In the genomic region with DNA sequence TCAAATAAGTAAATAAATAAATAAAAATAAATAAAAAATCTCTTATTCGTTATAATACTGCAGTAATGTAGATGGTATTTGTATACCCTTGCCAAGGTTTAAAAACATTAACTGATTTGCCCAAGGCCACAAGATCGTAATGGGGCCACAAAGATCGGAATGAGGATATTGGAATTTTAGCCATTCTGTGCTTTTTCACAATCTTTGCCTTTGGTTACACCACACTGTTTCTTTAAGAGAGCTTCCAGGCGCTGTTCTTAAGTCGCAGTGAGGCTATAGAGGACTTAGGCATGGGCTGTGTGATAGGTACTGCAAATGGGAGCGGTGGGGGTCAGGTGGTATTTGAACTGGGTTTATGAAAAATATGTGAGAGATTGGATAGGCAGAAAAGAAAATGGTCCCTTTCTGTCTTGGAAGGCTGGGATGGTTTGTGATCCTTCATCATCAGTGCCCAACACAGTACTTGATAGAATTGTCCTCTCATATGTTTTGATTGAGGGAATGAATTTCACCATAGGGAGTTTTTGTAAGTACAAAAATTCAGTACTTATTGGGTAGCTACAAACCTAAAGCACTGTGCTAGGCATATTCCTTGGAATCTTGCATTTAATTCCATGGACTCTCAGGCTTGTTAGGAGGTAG, we compare ENCODE assay signal across 8 cellular contexts.
A peak's percentile ranks its signal among the peaks of the same experiment; 100 is the strongest.
DNase-seq lines count a peak whose midpoint lies in the region; ATAC-seq and TF ChIP-seq lines count a peak whose summit lies in the region.

No MANE protein-coding gene starts in this region.

- H3K27ac ChIP-seq in HUES48 (ENCODE audit: low read depth, low read length) (no peak overlapping the region), mucosa of rectum (ENCODE audit: low read depth in 2 of 2, low read length in 2 of 2) (no peak overlapping the region)

- H3K27me3 ChIP-seq in HUES48 (ENCODE audit: control insufficient read depth, insufficient read depth, low read length) = no peaks in the 10 kb centered on the region
- H3K27me3 ChIP-seq in mucosa of rectum (ENCODE audit: control insufficient read depth in 2 of 2, insufficient read depth in 2 of 2, low read length in 2 of 2) = no peaks in the 10 kb centered on the region

- H3K4me3 ChIP-seq in AG09309 (ENCODE audit: control insufficient read depth, low read depth, low read length) (peak overlapping the region; percentile 88), HUES48 (ENCODE audit: low read depth, low read length) (peak overlapping the region; percentile 75), cardiac fibroblast (replicated peaks in 1 of 2; ENCODE audit: low read depth in 2 of 2, low read length in 2 of 2) (peak overlapping the region; percentile 83 to 84), mucosa of rectum (ENCODE audit: low read length in 2 of 2) (peak overlapping the region; percentile 34 to 65)

- DNase-seq in AG09309 (ENCODE audit: low read depth) (no peak), cardiac fibroblast (ENCODE audit: low read depth in 2 of 2) (peak in 1 of 2 donors; percentile 14), medulla oblongata (ENCODE audit: extremely low spot score) (no peak), dedifferentiated amniotic fluid mesenchymal stem cell (ENCODE audit: extremely low spot score) (no peak), NCI-H187 (lab: John Stamatoyannopoulos, UW) (no peak)

- no peak for ATAC-seq in HG02870 (IDR thresholded peaks at IDR 0.05; ENCODE audit: unreplicated experiment)

- TF ChIP-seq CTCF in AG09309 (IDR thresholded peaks at IDR 0.05; ENCODE audit: control insufficient read depth, insufficient read depth, low read depth, low read length, missing control alignments) (no peak), cardiac fibroblast (IDR thresholded peaks at IDR 0.05; ENCODE audit: low read depth, low read length) (no peak)

- H3K36me3 ChIP-seq in HUES48 (ENCODE audit: control insufficient read depth, insufficient read depth, low read length) (peaks cover 18% of the 10 kb centered on the region; the same call in 1 of the 2 replicates), mucosa of rectum (ENCODE audit: control insufficient read depth in 2 of 2, insufficient read depth in 2 of 2, low read length in 2 of 2) (peaks cover 0 to 2% of the 10 kb centered on the region in 2 donors)

- H3K9ac ChIP-seq in HUES48 (ENCODE audit: low read depth, low read length) (peak overlapping the region; percentile 30; the same call in 1 of the 2 replicates), mucosa of rectum (ENCODE audit: low read depth in 1 of 2, low read length in 2 of 2) (no peak overlapping the region)

- H3K4me1 ChIP-seq in HUES48 (ENCODE audit: control insufficient read depth, insufficient read depth, low read length) = peaks cover 14% of the 10 kb centered on the region; the same call in 1 of the 2 replicates
- H3K4me1 ChIP-seq in mucosa of rectum (ENCODE audit: control insufficient read depth in 2 of 2, insufficient read depth in 2 of 2, low read length in 2 of 2) = peaks cover 17 to 18% of the 10 kb centered on the region in 2 donors

- H3K9me3 ChIP-seq in HUES48 (ENCODE audit: control insufficient read depth, insufficient read depth, low read length) = no peaks in the 10 kb centered on the region
- H3K9me3 ChIP-seq in mucosa of rectum (ENCODE audit: control insufficient read depth in 2 of 2, low read length in 2 of 2) = no peaks in the 10 kb centered on the region
